10 cellular contexts compared by ENCODE assay signal in the genomic region with DNA sequence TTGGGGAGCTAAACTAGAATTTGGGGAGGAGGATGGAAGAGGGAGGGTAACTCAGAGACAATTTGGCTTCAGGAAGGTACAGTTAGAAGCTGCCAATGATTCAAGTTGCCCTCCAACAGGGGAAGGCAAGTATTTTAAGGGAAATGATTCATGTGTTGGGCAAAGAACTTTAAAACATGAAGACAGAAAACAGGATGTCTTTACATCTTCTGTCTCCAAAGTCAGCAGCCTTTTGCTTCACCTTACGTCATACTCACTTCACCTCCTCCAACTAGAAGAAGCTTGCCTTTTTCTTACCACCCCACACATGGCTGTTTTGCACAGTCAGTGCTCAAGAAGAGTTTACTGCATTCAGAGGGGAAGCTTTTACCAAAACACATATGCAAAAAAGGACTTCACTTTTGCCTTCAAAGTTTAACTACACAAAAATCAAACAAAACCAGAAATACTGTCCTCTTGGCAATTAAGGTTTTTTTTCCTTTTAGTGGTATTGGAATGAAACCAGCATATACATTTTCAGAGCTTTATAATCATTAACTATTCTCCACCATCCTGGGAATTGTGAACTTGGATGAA. TPM values are rescaled to one million over a fixed set of nuclear protein-coding genes. Genes with fewer than 3 reads are reported as not detected.
A peak's percentile ranks its signal among the peaks of the same experiment; 100 is the strongest.
DNase-seq lines count a peak whose midpoint lies in the region; ATAC-seq and TF ChIP-seq lines count a peak whose summit lies in the region.
"Had no signal": no experiment of that assay in that cellular context is flagged by ENCODE, and none has a peak within 500 bp of the region (broad histone marks: within the 10 kb centered on the region; RNA-seq: fewer than 3 reads in every experiment).

No MANE protein-coding gene starts in this region.

- H3K27me3 ChIP-seq in cardiac muscle cell: no peaks in the 10 kb centered on the region
- H3K27me3 ChIP-seq in brain microvascular endothelial cell (replicated peaks): no peaks in the 10 kb centered on the region

- no peaks in the 10 kb centered on the region for H3K9me3 Mint-ChIP-seq in type B pancreatic cell

- H3K27ac Mint-ChIP-seq in type B pancreatic cell: peak overlapping the region; percentile 82

- peaks cover 43% of the 10 kb centered on the region for H3K4me1 Mint-ChIP-seq in type B pancreatic cell (ENCODE audit: unreplicated experiment)

- no peaks in the 10 kb centered on the region for H3K36me3 Mint-ChIP-seq in type B pancreatic cell

- H3K27me3 Mint-ChIP-seq in type B pancreatic cell: no peaks in the 10 kb centered on the region

- TF ChIP-seq CTCF in cardiac muscle cell (IDR thresholded peaks at IDR 0.05; ENCODE audit: low read depth, low read length) (no peak), brain microvascular endothelial cell (IDR thresholded peaks at IDR 0.05; ENCODE audit: low read depth, low read length, missing control alignments) (no peak), type B pancreatic cell (conservative IDR thresholded peaks at IDR 0.05) (no peak)

- H3K4me3 ChIP-seq in cardiac muscle cell: no peak overlapping the region
- no peak overlapping the region for H3K4me3 ChIP-seq in brain microvascular endothelial cell (ENCODE audit: low read depth, low read length)

- in situ Hi-C loops in brain microvascular endothelial cell (cut with HindIII; ENCODE audit: low pct_ligation_motif_present, low sequenced_read_pairs): no loop called here

- H3K27ac ChIP-seq in cardiac muscle cell (peak overlapping the region; percentile 79), brain microvascular endothelial cell (peak overlapping the region; percentile 53)

- H3K36me3 ChIP-seq in cardiac muscle cell (no peaks in the 10 kb centered on the region), brain microvascular endothelial cell (replicated peaks) (no peaks in the 10 kb centered on the region)

- no peaks in the 10 kb centered on the region for H3K9me3 ChIP-seq in cardiac muscle cell (ENCODE audit: low read depth)

- intact Hi-C loops in Right ventricle myocardium superior (cut with DNase I): no loop called here

- peak in 1 of 2 donors; percentile 87 for DNase-seq in cardiac muscle cell (ENCODE audit: low read depth in 1 of 2, low spot score in 1 of 2)
- no peak for DNase-seq in Right ventricle myocardium superior
- peak; percentile 51 for DNase-seq in brain microvascular endothelial cell
- DNase-seq in kidney tubule cell (ENCODE audit: low spot score): peak; percentile 51
- no peak for DNase-seq in type B pancreatic cell (ENCODE audit: extremely low spot score, unreplicated experiment)
- no peak for DNase-seq in NK-92 treated with Interleukin-12 subunit alpha and Interleukin-12 subunit beta, amount 100 ng/mL, for 24 hours (lab: John Stamatoyannopoulos, UW)
- DNase-seq in NCI-H526 (lab: John Stamatoyannopoulos, UW): no peak
- DNase-seq: activated effector memory CD4-positive, alpha-beta T cell treated with anti-CD3 and anti-CD28 coated beads, Interleukin-2, amount 50 U/mL, for 16 hours; MV-4-11 had no signal

- peak overlapping the region; percentile 63 for H3K4me3 Mint-ChIP-seq in type B pancreatic cell

- H3K4me1 ChIP-seq in cardiac muscle cell (ENCODE audit: low read depth): peaks cover 48% of the 10 kb centered on the region

- ATAC-seq in Right ventricle myocardium superior (ENCODE audit: poor library complexity) (no peak), HG02759 (IDR thresholded peaks at IDR 0.05; ENCODE audit: unreplicated experiment) (no peak)

RNA-seq across cellular contexts. Expression of a gene that starts 36.0 kb away (rescaled TPM):
- total RNA-seq in cardiac muscle cell (51.7 and 90.7 TPM in 2 replicates), Right ventricle myocardium superior (135 TPM), type B pancreatic cell (ENCODE audit: low replicate concordance) (5.4 and 7.8 TPM in 2 replicates)
- polyA plus RNA-seq in cardiac muscle cell: 52.1 and 81.4 TPM in 2 replicates

Comparison
In these comparisons a context has a peak if more than half of its experiments do, and no peak if none do; other contexts are left out.
1. DNase-seq: peak in brain microvascular endothelial cell (single experiment) and kidney tubule cell (single experiment); none in Right ventricle myocardium superior (single experiment), type B pancreatic cell (single experiment), NK-92 treated with Interleukin-12 subunit alpha and Interleukin-12 subunit beta, amount 100 ng/mL, for 24 hours (single experiment) and NCI-H526 (0 of 2).